8 cellular contexts compared by ENCODE assay signal in the genomic region with DNA sequence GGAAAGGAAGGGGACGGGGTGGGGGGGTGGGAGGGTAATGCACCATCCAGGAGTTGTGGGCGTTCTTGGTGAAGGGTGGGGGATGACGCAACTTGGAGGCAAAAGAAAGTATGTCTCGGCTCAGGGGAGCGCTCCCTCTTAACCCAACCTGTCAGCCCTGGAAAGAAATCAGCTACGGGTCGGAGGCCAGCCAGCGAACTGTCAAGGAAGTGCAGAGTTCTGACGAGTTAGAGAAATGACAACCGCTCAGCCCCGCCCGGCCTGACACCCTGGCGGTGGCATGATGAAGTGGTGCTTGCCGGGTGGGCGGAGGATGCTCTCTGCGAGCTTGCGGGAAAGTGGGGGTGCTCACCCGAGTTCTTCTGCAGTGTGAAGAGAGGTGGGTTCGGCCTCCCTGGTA. TPM values are rescaled to one million over a fixed set of nuclear protein-coding genes. Genes with fewer than 3 reads are reported as not detected.
DNase-seq lines count a peak whose midpoint lies in the region; ATAC-seq and TF ChIP-seq lines count a peak whose summit lies in the region.
"Not testable (repeated sequence)": the region's sequence is repeated elsewhere in the genome, so short reads cannot be mapped to it uniquely, and the experiment has no call there.

No MANE protein-coding gene starts in this region.

- H3K79me1 ChIP-seq in mesenchymal stem cell (replicated peaks; ENCODE audit: low read length, poor library complexity, severe bottlenecking) = not testable (repeated sequence)

- H3K36me3 ChIP-seq in mesenchymal stem cell (ENCODE audit: control insufficient read depth in 1 of 2, insufficient read depth in 2 of 2, low read depth in 1 of 2, low read length in 2 of 2); uterus: not testable (repeated sequence)

- H3K18ac ChIP-seq in mesenchymal stem cell (ENCODE audit: low read depth in 1 of 2, low read length in 2 of 2) = not testable (repeated sequence)

- not testable (repeated sequence) for H3K23ac ChIP-seq in mesenchymal stem cell (ENCODE audit: low read length in 2 of 2)

- not testable (repeated sequence) for H2BK12ac ChIP-seq in mesenchymal stem cell (ENCODE audit: low read length in 2 of 2)

- H2AK5ac ChIP-seq in mesenchymal stem cell (ENCODE audit: low read length, severe bottlenecking) = not testable (repeated sequence)

- not testable (repeated sequence) for H4K91ac ChIP-seq in mesenchymal stem cell (ENCODE audit: low read length)

- H2AFZ ChIP-seq in mesenchymal stem cell (ENCODE audit: low read depth, low read length) = not testable (repeated sequence)

- not testable (repeated sequence) for H3K9me3 ChIP-seq in mesenchymal stem cell (ENCODE audit: control insufficient read depth, low read length); uterus

- intact Hi-C loops in uterus (cut with DNase I; ENCODE audit: low total_unique reads) = not testable (repeated sequence)

- WGBS in mesenchymal stem cell = 11% methylated on average over 16 of the region's 19 CpGs

- not testable (repeated sequence) for H4K8ac ChIP-seq in mesenchymal stem cell (ENCODE audit: low read length)

- ATAC-seq in esophagus mucosa = peak; percentile 75

- H3K9ac ChIP-seq in mesenchymal stem cell (ENCODE audit: low read length) = not testable (repeated sequence)

- H3K4me1 ChIP-seq in mesenchymal stem cell (ENCODE audit: control insufficient read depth, insufficient read depth, low read depth, low read length); uterus: not testable (repeated sequence)

- not testable (repeated sequence) for H3K14ac ChIP-seq in mesenchymal stem cell (ENCODE audit: low read length in 2 of 2)

- TF ChIP-seq CTCF in GM12875 (IDR thresholded peaks at IDR 0.05; ENCODE audit: borderline replicate concordance, insufficient read depth, low read depth, low read length) (peak; percentile 56), uterus (IDR thresholded peaks at IDR 0.05) (peak in 2 of 4 experiments; percentile 19)

- H3K4ac ChIP-seq in mesenchymal stem cell (ENCODE audit: low read depth in 1 of 2, low read length in 2 of 2) = not testable (repeated sequence)

- not testable (repeated sequence) for H2BK15ac ChIP-seq in mesenchymal stem cell (ENCODE audit: low read depth, poor library complexity, severe bottlenecking)

- H3K27ac ChIP-seq in mesenchymal stem cell (ENCODE audit: low read length, poor library complexity, severe bottlenecking) = not testable (repeated sequence)
- peak overlapping the region; percentile 44 to 52 for H3K27ac ChIP-seq in uterus

- not testable (repeated sequence) for H3K4me3 ChIP-seq in GM12875 (ENCODE audit: low read depth, low read length); mesenchymal stem cell (ENCODE audit: insufficient read depth in 1 of 2, low read depth in 1 of 2, low read length in 2 of 2); uterus

- not testable (repeated sequence) for H3K27me3 ChIP-seq in mesenchymal stem cell (ENCODE audit: control insufficient read depth in 1 of 2, insufficient read depth in 1 of 2, low read length in 2 of 2); uterus

- not testable (repeated sequence) for H2BK120ac ChIP-seq in mesenchymal stem cell (ENCODE audit: low read depth, low read length)

- peak overlapping the region; percentile 51 for H3K4me2 ChIP-seq in mesenchymal stem cell (ENCODE audit: low read length, poor library complexity, severe bottlenecking)

- DNase-seq in NCI-H510A treated with DMSO at 0.1 percent for 48 hours (lab: John Stamatoyannopoulos, UW) (peak; percentile 37), uterus (peak; percentile 63 to 69)
- DNase-seq in activated CD4-positive, CD25-positive, alpha-beta regulatory T cell treated with anti-CD3 and anti-CD28 coated beads, Interleukin-2, amount 50 U/mL, for 72 hours = peak; percentile 65
- peak; percentile 16 to 70 (median 43) for DNase-seq in activated naive CD4-positive, alpha-beta T cell (lab: John Stamatoyannopoulos, UW)
- DNase-seq in mesenchymal stem cell = not testable (repeated sequence)
- DNase-seq in stimulated activated CD4-positive, alpha-beta T cell treated with anti-CD3 and anti-CD28 coated beads, Interleukin-2, amount 100 ng/mL, for 24 hours = peak; percentile 66 to 72

- not testable (repeated sequence) for TF ChIP-seq POLR2A in uterus (IDR thresholded peaks at IDR 0.05)

- H2BK5ac ChIP-seq in mesenchymal stem cell (ENCODE audit: low read depth, low read length, poor library complexity, severe bottlenecking) = not testable (repeated sequence)

RNA-seq across cellular contexts. Expression of a gene that starts 15.4 kb away (rescaled TPM):
- total RNA-seq in esophagus mucosa (5.5 TPM), uterus (10 to 100 TPM in 2 of 4 donors, 1 to 10 TPM in 2; 2.4 to 64.0 (median 20.7) TPM)
- polyA plus RNA-seq in mesenchymal stem cell (2013, experiment 1 of 2) = 8.3 TPM
- polyA plus RNA-seq in mesenchymal stem cell (2013, experiment 2 of 2) = 9.0 TPM
